ENCODE assay signal across 29 cellular contexts in the genomic region with DNA sequence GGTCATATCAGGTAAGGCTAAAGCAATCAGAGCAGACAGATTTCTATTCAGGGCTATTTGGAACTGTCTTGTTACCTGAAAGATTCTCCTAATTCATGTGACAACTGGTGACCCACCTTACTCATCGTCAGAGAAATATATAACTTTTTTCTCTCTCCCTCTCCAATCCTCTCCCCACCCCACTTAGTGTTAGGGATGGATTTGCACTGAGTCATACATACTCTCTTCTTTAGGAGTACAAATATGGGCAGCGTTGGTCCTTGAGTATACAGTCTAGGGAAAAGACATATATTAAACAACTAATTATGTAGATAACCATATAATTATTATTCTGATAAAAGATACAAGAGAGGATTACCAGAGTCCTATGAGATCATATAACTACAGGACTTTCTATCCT.
"Had no signal": no experiment of that assay in that cellular context is flagged by ENCODE, and none has a peak within 500 bp of the region (broad histone marks: within the 10 kb centered on the region; RNA-seq: fewer than 3 reads in every experiment).

No MANE protein-coding gene starts in this region.

- H3K36me3 ChIP-seq: brain microvascular endothelial cell, WERI-Rb-1 had no signal

- H3K27me3 ChIP-seq: brain microvascular endothelial cell had no signal

- H3K4me2 ChIP-seq: PC-9 had no signal

- DNase-seq: activated CD4-positive, alpha-beta memory T cell treated with anti-CD3 and anti-CD28 coated beads, Interleukin-2, amount 10 ng/mL, durations not matched to agents 7 days and 5 days; activated CD4-positive, alpha-beta T cell treated with anti-CD3 and anti-CD28 coated beads for 1 hour; activated CD4-positive, alpha-beta T cell treated with anti-CD3 and anti-CD28 coated beads for 48 hours; activated CD4-positive, CD25-positive, alpha-beta regulatory T cell; activated CD8-positive, alpha-beta memory T cell treated with anti-CD3 and anti-CD28 coated beads for 24 hours; activated CD8-positive, alpha-beta memory T cell treated with anti-CD3 and anti-CD28 coated beads, Interleukin-2, amount 10 ng/mL, durations not matched to agents 7 days and 5 days; activated CD8-positive, alpha-beta memory T cell treated with anti-CD3 and anti-CD28 coated beads, Interleukin-2, amount 50 U/mL, for 48 hours; activated effector memory CD4-positive, alpha-beta T cell treated with anti-CD3 and anti-CD28 coated beads, Interleukin-2, amount 50 U/mL, for 16 hours; activated naive CD4-positive, alpha-beta T cell; activated naive CD4-positive, alpha-beta T cell treated with anti-CD3 and anti-CD28 coated beads, Interleukin-2, amount 50 U/mL, for 16 hours; activated naive CD8-positive, alpha-beta T cell treated with anti-CD3 and anti-CD28 coated beads for 36 hours; activated T-cell treated with anti-CD3 and anti-CD28 coated beads, Interleukin-2, amount 50 U/mL, for 72 hours; brain microvascular endothelial cell; central memory CD4-positive, alpha-beta T cell; NCI-H1105; NCI-H1417 treated with DMSO at 0.1 percent for 48 hours; NCI-H1694; NCI-H1930; NCI-H2081 treated with DMSO at 0.1 percent for 48 hours; NCI-H226; NCI-H446 treated with DMSO at 0.1 percent for 48 hours; NCI-H524; NCI-H69; PC-9; Right ventricle myocardium superior; T1000; WERI-Rb-1 had no signal

- H2AFZ ChIP-seq: PC-9 had no signal

- H3K4me3 ChIP-seq: PC-9, SK-N-MC had no signal

- ATAC-seq: activated CD8-positive, alpha-beta memory T cell treated with anti-CD3 and anti-CD28 coated beads, Interleukin-2, amount 10 ng/mL, durations not matched to agents 7 days and 5 days; activated T-cell treated with anti-CD3 and anti-CD28 coated beads, Interleukin-2, amount 50 U/mL, for 72 hours; activated T-helper 17 cell treated with anti-CD3 and anti-CD28 coated beads, Interleukin-2, amount 50 U/mL, for 72 hours had no signal

- H3K27ac ChIP-seq: brain microvascular endothelial cell, PC-9, SK-N-MC, WERI-Rb-1 had no signal
